ENCODE assay signal across 8 cellular contexts in the genomic region with DNA sequence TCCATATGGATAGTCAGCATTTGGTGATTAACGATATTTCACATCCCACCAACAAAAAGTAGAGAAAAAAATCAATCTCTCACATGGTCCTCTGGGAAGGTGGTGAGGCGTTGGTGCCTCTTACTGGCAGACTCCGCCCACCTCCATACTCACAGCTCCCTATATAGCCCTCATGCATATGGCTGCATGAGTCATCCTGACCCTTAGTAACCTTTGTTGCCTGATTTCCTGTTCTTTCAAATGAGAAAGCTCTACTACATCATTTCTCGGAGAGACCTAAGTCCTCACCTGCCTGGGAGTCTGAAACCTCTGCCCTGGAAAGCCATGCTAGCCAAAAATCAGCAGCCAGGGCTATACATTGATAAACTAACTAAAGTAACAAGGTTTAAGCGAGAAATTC. TPM values are rescaled to one million over a fixed set of nuclear protein-coding genes. Genes with fewer than 3 reads are reported as not detected.
DNase-seq lines count a peak whose midpoint lies in the region; ATAC-seq lines count a peak whose summit lies in the region.

No MANE protein-coding gene starts in this region.

- no peaks in the 10 kb centered on the region for H3K27me3 Mint-ChIP-seq in activated CD4-positive, alpha-beta memory T cell treated with anti-CD3 and anti-CD28 coated beads, Interleukin-2, amount 10 ng/mL, durations not matched to agents 7 days and 5 days

- H3K4me1 Mint-ChIP-seq in activated CD4-positive, alpha-beta memory T cell treated with anti-CD3 and anti-CD28 coated beads, Interleukin-2, amount 10 ng/mL, durations not matched to agents 7 days and 5 days = peaks cover 30% of the 10 kb centered on the region

- DNase-seq in NCI-H460 (ENCODE audit: extremely low read depth, low read depth) = peak; percentile 62
- DNase-seq in activated CD4-positive, alpha-beta memory T cell treated with anti-CD3 and anti-CD28 coated beads, Interleukin-2, amount 10 ng/mL, durations not matched to agents 7 days and 5 days = peak; percentile 71
- DNase-seq in hepatic stellate cell (ENCODE audit: low spot score) = peak; percentile 11
- peak; percentile 26 to 73 for DNase-seq in stimulated activated CD8-positive, alpha-beta memory T cell treated with anti-CD3 and anti-CD28 coated beads, Interleukin-7, amount 100 ng/mL, for 48 hours (ENCODE audit: extremely low read depth in 1 of 2, low read depth in 1 of 2)
- no peak for DNase-seq in cardiac septum (ENCODE audit: low spot score)
- no peak for DNase-seq in AG08395 (ENCODE audit: low spot score)

- POLR2A ChIA-PET in activated CD4-positive, alpha-beta memory T cell treated with anti-CD3 and anti-CD28 coated beads, Interleukin-2, amount 10 ng/mL, durations not matched to agents 7 days and 5 days (lab: Charles Lee) = interaction anchor here (1.0 to 2.0 kb wide), 6 partner anchors 12 to 283 kb away, joined by 3 to 14 read pairs (median 3); partner anchors contain the start of gene SLC44A1

- no peaks in the 10 kb centered on the region for H3K36me3 Mint-ChIP-seq in activated CD4-positive, alpha-beta memory T cell treated with anti-CD3 and anti-CD28 coated beads, Interleukin-2, amount 10 ng/mL, durations not matched to agents 7 days and 5 days (ENCODE audit: low read depth)

- no peaks in the 10 kb centered on the region for H3K9me3 Mint-ChIP-seq in activated CD4-positive, alpha-beta memory T cell treated with anti-CD3 and anti-CD28 coated beads, Interleukin-2, amount 10 ng/mL, durations not matched to agents 7 days and 5 days

- intact Hi-C loops in cardiac septum (cut with DNase I) = no loop called here

- CTCF ChIA-PET in activated CD4-positive, alpha-beta memory T cell treated with anti-CD3 and anti-CD28 coated beads, Interleukin-2, amount 10 ng/mL, durations not matched to agents 7 days and 5 days (lab: Charles Lee) = interaction anchor here (0.9 to 2.2 kb wide), 3 partner anchors 12 to 34 kb away, joined by 3 to 5 read pairs (median 3); no protein-coding TSS in a partner anchor

- H3K27ac Mint-ChIP-seq in activated CD4-positive, alpha-beta memory T cell treated with anti-CD3 and anti-CD28 coated beads, Interleukin-2, amount 10 ng/mL, durations not matched to agents 7 days and 5 days = peak overlapping the region; percentile 29

- H3K4me3 Mint-ChIP-seq in activated CD4-positive, alpha-beta memory T cell treated with anti-CD3 and anti-CD28 coated beads, Interleukin-2, amount 10 ng/mL, durations not matched to agents 7 days and 5 days = peak overlapping the region; percentile 0

- ATAC-seq in GM18520 (IDR thresholded peaks at IDR 0.05; ENCODE audit: unreplicated experiment) = peak; percentile 91
- ATAC-seq in HG02885 (IDR thresholded peaks at IDR 0.05; ENCODE audit: poor library complexity, unreplicated experiment) = peak; percentile 91

RNA-seq across cellular contexts. Expression of gene ABCA1, which starts 33.3 kb away (rescaled TPM):
- 5.9 and 6.6 TPM in 2 replicates for total RNA-seq in NCI-H460 (2014; rRNA removed; shearing (Covaris generic))
- polyA plus RNA-seq in NCI-H460 (2014; cell fraction: nucleus; rRNA removed) = 2.4 and 2.7 TPM in 2 replicates
- total RNA-seq in activated CD4-positive, alpha-beta memory T cell treated with anti-CD3 and anti-CD28 coated beads, Interleukin-2, amount 10 ng/mL, durations not matched to agents 7 days and 5 days = 1 to 10 TPM in 1 of 2 experiments, under 1 TPM in 1; 0.93 to 1.6 TPM
- 5.4 TPM for total RNA-seq in cardiac septum

Comparison
In these comparisons a context has a peak if more than half of its experiments do, and no peak if none do; other contexts are left out.
1. DNase-seq: peak in NCI-H460 (single experiment), activated CD4-positive, alpha-beta memory T cell treated with anti-CD3 and anti-CD28 coated beads, Interleukin-2, amount 10 ng/mL, durations not matched to agents 7 days and 5 days (single experiment), hepatic stellate cell (single experiment) and stimulated activated CD8-positive, alpha-beta memory T cell treated with anti-CD3 and anti-CD28 coated beads, Interleukin-7, amount 100 ng/mL, for 48 hours (2 of 2); none in cardiac septum (single experiment) and AG08395 (single experiment).